Comparison of ENCODE assay signal across 1 cellular context in the genomic region with DNA sequence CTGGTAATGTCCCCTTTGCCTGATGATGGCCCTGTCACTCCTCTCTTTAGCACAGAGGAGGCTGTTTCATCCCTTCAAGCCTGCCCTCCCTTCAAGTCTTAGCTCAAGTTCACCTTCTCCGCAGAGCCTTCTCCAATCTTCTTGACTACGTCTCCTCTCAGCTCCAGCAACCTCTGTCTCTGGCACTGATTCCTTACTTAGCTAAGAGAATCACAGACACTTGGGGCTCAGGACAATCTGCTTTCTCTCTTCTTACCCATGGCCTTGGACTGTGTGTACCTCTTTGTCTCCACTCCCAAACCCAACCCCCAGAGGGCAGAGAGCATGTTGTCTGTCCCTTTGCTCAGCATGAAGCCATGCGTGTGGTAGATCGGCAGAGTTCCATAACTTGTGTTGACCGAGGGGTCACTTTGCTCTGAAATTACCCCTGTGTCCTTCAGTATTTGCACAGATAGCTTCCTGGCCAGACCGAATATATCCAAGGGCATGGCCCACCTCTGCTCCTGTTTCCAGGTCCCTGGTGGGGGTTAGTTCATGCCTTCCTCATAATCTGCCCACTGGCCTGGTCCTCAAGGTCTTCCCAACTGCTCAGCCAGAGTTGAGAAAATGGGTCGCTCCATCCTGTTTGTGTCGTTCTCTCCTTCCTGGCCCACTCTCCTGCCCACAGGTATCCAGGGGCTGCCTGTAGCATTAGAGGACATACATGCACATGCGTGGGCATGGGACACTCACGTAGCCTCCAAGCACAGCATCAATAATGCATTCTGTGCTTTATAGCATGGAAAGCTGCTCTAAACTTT.
TF ChIP-seq lines count a peak whose summit lies in the region.

No MANE protein-coding gene starts in this region.

TF ChIP-seq in HepG2, 621 proteins besides CTCF, POLR2A, EP300 and RAD21 (continued from another document and continues in another):
- TF ChIP-seq NR1H2 (CRISPR knock-in tag; IDR thresholded peaks at IDR 0.05; ENCODE audit: borderline replicate concordance, low read depth) = peak; percentile 28; the same call in 1 of the 2 replicates
- TF ChIP-seq, protein P1, sequence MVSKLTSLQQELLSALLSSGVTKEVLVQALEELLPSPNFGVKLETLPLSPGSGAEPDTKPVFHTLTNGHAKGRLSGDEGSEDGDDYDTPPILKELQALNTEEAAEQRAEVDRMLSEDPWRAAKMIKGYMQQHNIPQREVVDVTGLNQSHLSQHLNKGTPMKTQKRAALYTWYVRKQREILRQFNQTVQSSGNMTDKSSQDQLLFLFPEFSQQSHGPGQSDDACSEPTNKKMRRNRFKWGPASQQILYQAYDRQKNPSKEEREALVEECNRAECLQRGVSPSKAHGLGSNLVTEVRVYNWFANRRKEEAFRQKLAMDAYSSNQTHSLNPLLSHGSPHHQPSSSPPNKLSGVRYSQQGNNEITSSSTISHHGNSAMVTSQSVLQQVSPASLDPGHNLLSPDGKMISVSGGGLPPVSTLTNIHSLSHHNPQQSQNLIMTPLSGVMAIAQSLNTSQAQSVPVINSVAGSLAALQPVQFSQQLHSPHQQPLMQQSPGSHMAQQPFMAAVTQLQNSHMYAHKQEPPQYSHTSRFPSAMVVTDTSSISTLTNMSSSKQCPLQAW (CRISPR knock-in tag; IDR thresholded peaks at IDR 0.05) = 0 out of 2 replicates have a peak, but pooled peaks have one; percentile 75
- TF ChIP-seq ZBTB7A (CRISPR knock-in tag; IDR thresholded peaks at IDR 0.05) = peak; percentile 67; the same call in 1 of the 2 replicates
- peak; percentile 96 for TF ChIP-seq ZMYM4 (CRISPR knock-in tag; IDR thresholded peaks at IDR 0.05)
- TF ChIP-seq MAZ (IDR thresholded peaks at IDR 0.05; ENCODE audit: borderline replicate concordance, low read depth, low read length) = peak; percentile 54; the same call in 1 of the 2 replicates
- TF ChIP-seq MAZ (CRISPR knock-in tag; IDR thresholded peaks at IDR 0.05; ENCODE audit: low read depth) = no peak; the same call in 1 of the 2 replicates
- TF ChIP-seq RARA (CRISPR knock-in tag; IDR thresholded peaks at IDR 0.05) = peak; percentile 98
- peak; percentile 77 for TF ChIP-seq ZNF670 (CRISPR knock-in tag; IDR thresholded peaks at IDR 0.05; ENCODE audit: borderline replicate concordance)
- TF ChIP-seq, protein P2, sequence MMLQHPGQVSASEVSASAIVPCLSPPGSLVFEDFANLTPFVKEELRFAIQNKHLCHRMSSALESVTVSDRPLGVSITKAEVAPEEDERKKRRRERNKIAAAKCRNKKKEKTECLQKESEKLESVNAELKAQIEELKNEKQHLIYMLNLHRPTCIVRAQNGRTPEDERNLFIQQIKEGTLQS (CRISPR knock-in tag; IDR thresholded peaks at IDR 0.05) = 0 out of 2 replicates have a peak, but pooled peaks have one; percentile 16
- peak; percentile 97 for TF ChIP-seq TARDBP (CRISPR knock-in tag; IDR thresholded peaks at IDR 0.05)
- TF ChIP-seq HOXA7 (CRISPR knock-in tag; IDR thresholded peaks at IDR 0.05) = 0 out of 2 replicates have a peak, but pooled peaks have one; percentile 50
- TF ChIP-seq, protein P3, sequence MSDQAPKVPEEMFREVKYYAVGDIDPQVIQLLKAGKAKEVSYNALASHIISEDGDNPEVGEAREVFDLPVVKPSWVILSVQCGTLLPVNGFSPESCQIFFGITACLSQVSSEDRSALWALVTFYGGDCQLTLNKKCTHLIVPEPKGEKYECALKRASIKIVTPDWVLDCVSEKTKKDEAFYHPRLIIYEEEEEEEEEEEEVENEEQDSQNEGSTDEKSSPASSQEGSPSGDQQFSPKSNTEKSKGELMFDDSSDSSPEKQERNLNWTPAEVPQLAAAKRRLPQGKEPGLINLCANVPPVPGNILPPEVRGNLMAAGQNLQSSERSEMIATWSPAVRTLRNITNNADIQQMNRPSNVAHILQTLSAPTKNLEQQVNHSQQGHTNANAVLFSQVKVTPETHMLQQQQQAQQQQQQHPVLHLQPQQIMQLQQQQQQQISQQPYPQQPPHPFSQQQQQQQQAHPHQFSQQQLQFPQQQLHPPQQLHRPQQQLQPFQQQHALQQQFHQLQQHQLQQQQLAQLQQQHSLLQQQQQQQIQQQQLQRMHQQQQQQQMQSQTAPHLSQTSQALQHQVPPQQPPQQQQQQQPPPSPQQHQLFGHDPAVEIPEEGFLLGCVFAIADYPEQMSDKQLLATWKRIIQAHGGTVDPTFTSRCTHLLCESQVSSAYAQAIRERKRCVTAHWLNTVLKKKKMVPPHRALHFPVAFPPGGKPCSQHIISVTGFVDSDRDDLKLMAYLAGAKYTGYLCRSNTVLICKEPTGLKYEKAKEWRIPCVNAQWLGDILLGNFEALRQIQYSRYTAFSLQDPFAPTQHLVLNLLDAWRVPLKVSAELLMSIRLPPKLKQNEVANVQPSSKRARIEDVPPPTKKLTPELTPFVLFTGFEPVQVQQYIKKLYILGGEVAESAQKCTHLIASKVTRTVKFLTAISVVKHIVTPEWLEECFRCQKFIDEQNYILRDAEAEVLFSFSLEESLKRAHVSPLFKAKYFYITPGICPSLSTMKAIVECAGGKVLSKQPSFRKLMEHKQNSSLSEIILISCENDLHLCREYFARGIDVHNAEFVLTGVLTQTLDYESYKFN (CRISPR knock-in tag; conservative IDR thresholded peaks at IDR 0.05) = peak; percentile 98
- TF ChIP-seq HOXA9 (CRISPR knock-in tag; IDR thresholded peaks at IDR 0.05; ENCODE audit: borderline replicate concordance) = 0 out of 2 replicates have a peak, but pooled peaks have one; percentile 64
- 0 out of 2 replicates have a peak, but pooled peaks have one; percentile 51 for TF ChIP-seq ZNF3 (CRISPR knock-in tag; IDR thresholded peaks at IDR 0.05)
- TF ChIP-seq SMAD3 (CRISPR knock-in tag; IDR thresholded peaks at IDR 0.05) = peak; percentile 73; the same call in 1 of the 2 replicates
- peak; percentile 29; the same call in 1 of the 2 replicates for TF ChIP-seq ZNF510 (CRISPR knock-in tag; IDR thresholded peaks at IDR 0.05; ENCODE audit: low read depth)
- 0 out of 2 replicates have a peak, but pooled peaks have one; percentile 56 for TF ChIP-seq ONECUT2 (CRISPR knock-in tag; IDR thresholded peaks at IDR 0.05)
- peak; percentile 92 for TF ChIP-seq POGZ (CRISPR knock-in tag; IDR thresholded peaks at IDR 0.05)
- TF ChIP-seq FOSL2 (CRISPR knock-in tag; IDR thresholded peaks at IDR 0.05) = peak; percentile 83
- TF ChIP-seq, protein P4, sequence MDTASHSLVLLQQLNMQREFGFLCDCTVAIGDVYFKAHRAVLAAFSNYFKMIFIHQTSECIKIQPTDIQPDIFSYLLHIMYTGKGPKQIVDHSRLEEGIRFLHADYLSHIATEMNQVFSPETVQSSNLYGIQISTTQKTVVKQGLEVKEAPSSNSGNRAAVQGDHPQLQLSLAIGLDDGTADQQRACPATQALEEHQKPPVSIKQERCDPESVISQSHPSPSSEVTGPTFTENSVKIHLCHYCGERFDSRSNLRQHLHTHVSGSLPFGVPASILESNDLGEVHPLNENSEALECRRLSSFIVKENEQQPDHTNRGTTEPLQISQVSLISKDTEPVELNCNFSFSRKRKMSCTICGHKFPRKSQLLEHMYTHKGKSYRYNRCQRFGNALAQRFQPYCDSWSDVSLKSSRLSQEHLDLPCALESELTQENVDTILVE (CRISPR knock-in tag; IDR thresholded peaks at IDR 0.05) = peak; percentile 83; the same call in 1 of the 2 replicates
- TF ChIP-seq YEATS2 (CRISPR knock-in tag; IDR thresholded peaks at IDR 0.05; ENCODE audit: borderline replicate concordance) = peak; percentile 75; the same call in 1 of the 2 replicates
- TF ChIP-seq, protein P5, sequence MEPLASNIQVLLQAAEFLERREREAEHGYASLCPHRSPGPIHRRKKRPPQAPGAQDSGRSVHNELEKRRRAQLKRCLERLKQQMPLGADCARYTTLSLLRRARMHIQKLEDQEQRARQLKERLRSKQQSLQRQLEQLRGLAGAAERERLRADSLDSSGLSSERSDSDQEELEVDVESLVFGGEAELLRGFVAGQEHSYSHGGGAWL (CRISPR knock-in tag; IDR thresholded peaks at IDR 0.05) = 0 out of 2 replicates have a peak, but pooled peaks have one; percentile 57
- no peak; the same call in 1 of the 2 replicates for TF ChIP-seq ZNF44 (CRISPR knock-in tag; IDR thresholded peaks at IDR 0.05)
- TF ChIP-seq, protein P6, sequence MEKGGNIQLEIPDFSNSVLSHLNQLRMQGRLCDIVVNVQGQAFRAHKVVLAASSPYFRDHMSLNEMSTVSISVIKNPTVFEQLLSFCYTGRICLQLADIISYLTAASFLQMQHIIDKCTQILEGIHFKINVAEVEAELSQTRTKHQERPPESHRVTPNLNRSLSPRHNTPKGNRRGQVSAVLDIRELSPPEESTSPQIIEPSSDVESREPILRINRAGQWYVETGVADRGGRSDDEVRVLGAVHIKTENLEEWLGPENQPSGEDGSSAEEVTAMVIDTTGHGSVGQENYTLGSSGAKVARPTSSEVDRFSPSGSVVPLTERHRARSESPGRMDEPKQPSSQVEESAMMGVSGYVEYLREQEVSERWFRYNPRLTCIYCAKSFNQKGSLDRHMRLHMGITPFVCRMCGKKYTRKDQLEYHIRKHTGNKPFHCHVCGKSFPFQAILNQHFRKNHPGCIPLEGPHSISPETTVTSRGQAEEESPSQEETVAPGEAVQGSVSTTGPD (CRISPR knock-in tag; IDR thresholded peaks at IDR 0.05) = peak; percentile 61; the same call in 1 of the 2 replicates
- peak; percentile 64 for TF ChIP-seq ZNF772 (CRISPR knock-in tag; IDR thresholded peaks at IDR 0.05)
- peak; percentile 98 for TF ChIP-seq FOXO1 (CRISPR knock-in tag; IDR thresholded peaks at IDR 0.05)
- peak; percentile 52; the same call in 1 of the 2 replicates for TF ChIP-seq ARNTL (CRISPR knock-in tag; IDR thresholded peaks at IDR 0.05)
- TF ChIP-seq ZFY (CRISPR knock-in tag; IDR thresholded peaks at IDR 0.05) = peak; percentile 40; the same call in 1 of the 2 replicates
- TF ChIP-seq CHD4 (IDR thresholded peaks at IDR 0.05; ENCODE audit: borderline replicate concordance, low read length) = peak; percentile 24; the same call in 1 of the 2 replicates
- TF ChIP-seq TEAD2 (CRISPR knock-in tag; IDR thresholded peaks at IDR 0.05) = no peak
- TF ChIP-seq SRY (CRISPR knock-in tag; IDR thresholded peaks at IDR 0.05) = 0 out of 2 replicates have a peak, but pooled peaks have one; percentile 47
- 0 out of 2 replicates have a peak, but pooled peaks have one; percentile 30 for TF ChIP-seq ZNF335 (CRISPR knock-in tag; IDR thresholded peaks at IDR 0.05)
- TF ChIP-seq, protein P7, sequence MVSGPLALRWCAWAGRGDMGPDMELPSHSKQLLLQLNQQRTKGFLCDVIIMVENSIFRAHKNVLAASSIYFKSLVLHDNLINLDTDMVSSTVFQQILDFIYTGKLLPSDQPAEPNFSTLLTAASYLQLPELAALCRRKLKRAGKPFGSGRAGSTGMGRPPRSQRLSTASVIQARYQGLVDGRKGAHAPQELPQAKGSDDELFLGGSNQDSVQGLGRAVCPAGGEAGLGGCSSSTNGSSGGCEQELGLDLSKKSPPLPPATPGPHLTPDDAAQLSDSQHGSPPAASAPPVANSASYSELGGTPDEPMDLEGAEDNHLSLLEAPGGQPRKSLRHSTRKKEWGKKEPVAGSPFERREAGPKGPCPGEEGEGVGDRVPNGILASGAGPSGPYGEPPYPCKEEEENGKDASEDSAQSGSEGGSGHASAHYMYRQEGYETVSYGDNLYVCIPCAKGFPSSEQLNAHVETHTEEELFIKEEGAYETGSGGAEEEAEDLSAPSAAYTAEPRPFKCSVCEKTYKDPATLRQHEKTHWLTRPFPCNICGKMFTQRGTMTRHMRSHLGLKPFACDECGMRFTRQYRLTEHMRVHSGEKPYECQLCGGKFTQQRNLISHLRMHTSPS (CRISPR knock-in tag; IDR thresholded peaks at IDR 0.05; ENCODE audit: low read depth) = peak; percentile 78
- peak; percentile 42; the same call in 1 of the 2 replicates for TF ChIP-seq POLR2G (IDR thresholded peaks at IDR 0.05; ENCODE audit: low read depth, low read length)
- TF ChIP-seq NR2F6 (IDR thresholded peaks at IDR 0.05) = peak; percentile 90
- peak; percentile 96 for TF ChIP-seq NR2F6 (CRISPR knock-in tag; IDR thresholded peaks at IDR 0.05)
- TF ChIP-seq, protein P8, sequence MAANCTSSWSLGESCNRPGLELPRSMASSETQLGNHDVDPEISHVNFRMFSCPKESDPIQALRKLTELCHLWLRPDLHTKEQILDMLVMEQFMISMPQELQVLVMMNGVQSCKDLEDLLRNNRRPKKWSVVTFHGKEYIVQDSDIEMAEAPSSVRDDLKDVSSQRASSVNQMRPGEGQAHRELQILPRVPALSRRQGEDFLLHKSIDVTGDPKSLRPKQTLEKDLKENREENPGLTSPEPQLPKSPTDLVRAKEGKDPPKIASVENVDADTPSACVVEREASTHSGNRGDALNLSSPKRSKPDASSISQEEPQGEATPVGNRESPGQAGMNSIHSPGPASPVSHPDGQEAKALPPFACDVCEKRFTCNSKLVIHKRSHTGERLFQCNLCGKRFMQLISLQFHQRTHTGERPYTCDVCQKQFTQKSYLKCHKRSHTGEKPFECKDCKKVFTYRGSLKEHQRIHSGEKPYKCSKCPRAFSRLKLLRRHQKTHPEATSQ (CRISPR knock-in tag; IDR thresholded peaks at IDR 0.05; ENCODE audit: borderline replicate concordance) = peak; percentile 42; the same call in 1 of the 2 replicates
- TF ChIP-seq, protein P9, sequence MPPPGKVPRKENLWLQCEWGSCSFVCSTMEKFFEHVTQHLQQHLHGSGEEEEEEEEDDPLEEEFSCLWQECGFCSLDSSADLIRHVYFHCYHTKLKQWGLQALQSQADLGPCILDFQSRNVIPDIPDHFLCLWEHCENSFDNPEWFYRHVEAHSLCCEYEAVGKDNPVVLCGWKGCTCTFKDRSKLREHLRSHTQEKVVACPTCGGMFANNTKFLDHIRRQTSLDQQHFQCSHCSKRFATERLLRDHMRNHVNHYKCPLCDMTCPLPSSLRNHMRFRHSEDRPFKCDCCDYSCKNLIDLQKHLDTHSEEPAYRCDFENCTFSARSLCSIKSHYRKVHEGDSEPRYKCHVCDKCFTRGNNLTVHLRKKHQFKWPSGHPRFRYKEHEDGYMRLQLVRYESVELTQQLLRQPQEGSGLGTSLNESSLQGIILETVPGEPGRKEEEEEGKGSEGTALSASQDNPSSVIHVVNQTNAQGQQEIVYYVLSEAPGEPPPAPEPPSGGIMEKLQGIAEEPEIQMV (CRISPR knock-in tag; IDR thresholded peaks at IDR 0.05; ENCODE audit: low read depth) = peak; percentile 63; the same call in 1 of the 2 replicates
- TF ChIP-seq, protein P10, sequence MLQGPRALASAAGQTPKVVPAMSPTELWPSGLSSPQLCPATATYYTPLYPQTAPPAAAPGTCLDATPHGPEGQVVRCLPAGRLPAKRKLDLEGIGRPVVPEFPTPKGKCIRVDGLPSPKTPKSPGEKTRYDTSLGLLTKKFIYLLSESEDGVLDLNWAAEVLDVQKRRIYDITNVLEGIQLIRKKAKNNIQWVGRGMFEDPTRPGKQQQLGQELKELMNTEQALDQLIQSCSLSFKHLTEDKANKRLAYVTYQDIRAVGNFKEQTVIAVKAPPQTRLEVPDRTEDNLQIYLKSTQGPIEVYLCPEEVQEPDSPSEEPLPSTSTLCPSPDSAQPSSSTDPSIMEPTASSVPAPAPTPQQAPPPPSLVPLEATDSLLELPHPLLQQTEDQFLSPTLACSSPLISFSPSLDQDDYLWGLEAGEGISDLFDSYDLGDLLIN (CRISPR knock-in tag; IDR thresholded peaks at IDR 0.05; ENCODE audit: borderline replicate concordance) = no peak
- peak; percentile 92 for TF ChIP-seq BCL6 (CRISPR knock-in tag; IDR thresholded peaks at IDR 0.05)
- TF ChIP-seq BRD4 (CRISPR knock-in tag; IDR thresholded peaks at IDR 0.05) = peak; percentile 94
